In the genomic region with DNA sequence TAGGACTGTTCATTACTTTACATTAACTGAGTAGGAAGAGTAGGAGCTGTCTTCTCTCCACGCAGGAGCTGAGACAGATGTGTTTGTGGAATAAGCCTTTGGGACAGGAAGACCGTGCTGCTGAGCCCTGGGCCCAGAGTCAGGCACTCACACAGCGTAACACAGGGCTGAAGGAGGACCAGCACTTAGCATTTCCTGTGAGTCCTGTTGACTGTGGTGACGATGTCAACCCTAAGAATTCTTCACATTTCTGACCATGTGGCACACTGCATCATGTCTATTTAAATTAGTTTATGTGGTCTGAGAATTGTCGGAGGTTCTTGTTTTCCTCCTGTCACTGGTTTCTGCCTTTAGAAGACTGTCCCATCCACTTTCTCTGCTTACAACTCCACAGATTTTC, we compare ENCODE assay signal across 9 cellular contexts.
DNase-seq lines count a peak whose midpoint lies in the region; ATAC-seq lines count a peak whose summit lies in the region.
"Had no signal": no experiment of that assay in that cellular context is flagged by ENCODE, and none has a peak within 500 bp of the region (broad histone marks: within the 10 kb centered on the region; RNA-seq: fewer than 3 reads in every experiment).

No MANE protein-coding gene starts in this region.

- H3K36me3 Mint-ChIP-seq in CD4-positive, alpha-beta memory T cell = peaks cover 38 to 70% of the 10 kb centered on the region in 2 donors
- peaks cover 31% of the 10 kb centered on the region for H3K36me3 Mint-ChIP-seq in T-helper 2 cell treated with Interferon-gamma antibody and Interleukin-4, amounts not matched to agents 5 μg/mL and 100 μg/mL, for 36 hours (ENCODE audit: low read depth)

- peaks cover 81% of the 10 kb centered on the region for H3K4me1 ChIP-seq in CD4-positive, alpha-beta memory T cell (ENCODE audit: insufficient read depth, low read length)
- no peaks in the 10 kb centered on the region for H3K4me1 ChIP-seq in HAP-1

- in situ Hi-C loops in HAP-1 (cut with MboI; ENCODE audit: low sequenced_read_pairs) = loop anchor here (25.0 kb wide), 1 partner anchor 390 kb away; no protein-coding TSS in a partner anchor

- peak overlapping the region in 7 of 8 donors; percentile 45 to 85 (median 55) for H3K4me3 Mint-ChIP-seq in CD4-positive, alpha-beta memory T cell
- H3K4me3 Mint-ChIP-seq in T-helper 2 cell treated with Interferon-gamma antibody and Interleukin-4, amounts not matched to agents 5 μg/mL and 100 μg/mL, for 36 hours = no peak overlapping the region

- H3K27me3 ChIP-seq in CD4-positive, alpha-beta memory T cell (ENCODE audit: insufficient read depth, low read length) = no peaks in the 10 kb centered on the region
- no peaks in the 10 kb centered on the region for H3K27me3 ChIP-seq in HAP-1 (ENCODE audit: low read depth)

- DNase-seq in CD4-positive, alpha-beta memory T cell = peak in 4 of 5 donors; percentile 28 to 46 (median 36)
- peak; percentile 18 for DNase-seq in foreskin melanocyte
- no peak for DNase-seq in HAP-1 (ENCODE audit: low spot score in 2 of 2)
- DNase-seq in T-helper 2 cell treated with Interferon-gamma antibody and Interleukin-4, amounts not matched to agents 5 μg/mL and 100 μg/mL, for 36 hours (ENCODE audit: low spot score) = no peak
- no peak for DNase-seq in NCI-H187 (lab: John Stamatoyannopoulos, UW)

- CTCF ChIA-PET in CD4-positive, alpha-beta memory T cell (lab: Charles Lee; ENCODE audit: partially characterized antibody) = interaction anchor here (0.9 to 3.6 kb wide), 6 partner anchors 12 to 603 kb away, joined by 3 to 17 read pairs (median 6); no protein-coding TSS in a partner anchor

- peak overlapping the region; percentile 65 to 93 (median 87) for H3K27ac Mint-ChIP-seq in CD4-positive, alpha-beta memory T cell
- H3K27ac Mint-ChIP-seq in T-helper 2 cell treated with Interferon-gamma antibody and Interleukin-4, amounts not matched to agents 5 μg/mL and 100 μg/mL, for 36 hours = no peak overlapping the region

- POLR2A ChIA-PET in CD4-positive, alpha-beta memory T cell (lab: Charles Lee; ENCODE audit: partially characterized antibody) = interaction anchor here (0.8 to 8.3 kb wide), 6 partner anchors 9 to 86 kb away, joined by 3 to 53 read pairs (median 3); no protein-coding TSS in a partner anchor

- intact Hi-C loops in CD4-positive, alpha-beta memory T cell (cut with micrococcal nuclease) = loop anchor here (5.0 kb wide), 1 partner anchor 45 kb away; no protein-coding TSS in a partner anchor

- no peaks in the 10 kb centered on the region for H3K9me3 ChIP-seq in CD4-positive, alpha-beta memory T cell (ENCODE audit: control insufficient read depth in 1 of 2, low read length in 2 of 2)
- no peaks in the 10 kb centered on the region for H3K9me3 ChIP-seq in HAP-1

- H3K4me3 ChIP-seq in CD4-positive, alpha-beta memory T cell (ENCODE audit: low read length in 2 of 2) = no peak overlapping the region
- H3K4me3 ChIP-seq in HAP-1 = no peak overlapping the region
- H3K4me3 ChIP-seq: SK-N-MC had no signal

- no peaks in the 10 kb centered on the region for H3K27me3 Mint-ChIP-seq in CD4-positive, alpha-beta memory T cell
- H3K27me3 Mint-ChIP-seq in T-helper 2 cell treated with Interferon-gamma antibody and Interleukin-4, amounts not matched to agents 5 μg/mL and 100 μg/mL, for 36 hours (ENCODE audit: low read depth) = no peaks in the 10 kb centered on the region

- H3K27ac ChIP-seq in CD4-positive, alpha-beta memory T cell (ENCODE audit: low read depth, low read length) = no peak overlapping the region
- H3K27ac ChIP-seq: SK-N-MC had no signal

- ATAC-seq in GM19463 (IDR thresholded peaks at IDR 0.05; ENCODE audit: unreplicated experiment) (peak; percentile 63), HG03457 (IDR thresholded peaks at IDR 0.05; ENCODE audit: unreplicated experiment) (peak; percentile 44), HG03025 (IDR thresholded peaks at IDR 0.05; ENCODE audit: low FRiP score, unreplicated experiment) (no peak)

- H3K4me1 Mint-ChIP-seq in CD4-positive, alpha-beta memory T cell = peaks cover 66 to 95% (median 80%) of the 10 kb centered on the region in 4 donors
- H3K4me1 Mint-ChIP-seq in T-helper 2 cell treated with Interferon-gamma antibody and Interleukin-4, amounts not matched to agents 5 μg/mL and 100 μg/mL, for 36 hours (ENCODE audit: low read depth) = peaks cover 52% of the 10 kb centered on the region

- H3K36me3 ChIP-seq in CD4-positive, alpha-beta memory T cell (ENCODE audit: insufficient read depth, low read length) = no peaks in the 10 kb centered on the region
- H3K36me3 ChIP-seq in HAP-1 (replicated peaks) = 0 out of 2 replicates have a peak, but pooled peaks cover 2% of the 10 kb centered on the region

- peaks cover 0 to 2% (median 0%) of the 10 kb centered on the region in 8 donors for H3K9me3 Mint-ChIP-seq in CD4-positive, alpha-beta memory T cell
- no peaks in the 10 kb centered on the region for H3K9me3 Mint-ChIP-seq in T-helper 2 cell treated with Interferon-gamma antibody and Interleukin-4, amounts not matched to agents 5 μg/mL and 100 μg/mL, for 36 hours

Comparison
In these comparisons a context has a peak if more than half of its experiments do, and no peak if none do; other contexts are left out.
1. DNase-seq: peak in CD4-positive, alpha-beta memory T cell (4 of 5) and foreskin melanocyte (single experiment); none in HAP-1 (0 of 2), T-helper 2 cell treated with Interferon-gamma antibody and Interleukin-4, amounts not matched to agents 5 μg/mL and 100 μg/mL, for 36 hours (single experiment) and NCI-H187 (0 of 2).